1 cellular context compared by ENCODE assay signal in genomic region chr5:16810503-16810854, GRCh38.
TF ChIP-seq lines count a peak whose summit lies in the region.

No MANE protein-coding gene starts in this region.

TF ChIP-seq in HepG2, 621 proteins besides CTCF, POLR2A, EP300 and RAD21 (continued from another document):
- TF ChIP-seq CREBL2 (CRISPR knock-in tag; IDR thresholded peaks at IDR 0.05; ENCODE audit: borderline replicate concordance) (no peak), RARG (CRISPR knock-in tag; IDR thresholded peaks at IDR 0.05; ENCODE audit: low read depth) (no peak), REPIN1 (CRISPR knock-in tag; IDR thresholded peaks at IDR 0.05; ENCODE audit: borderline replicate concordance, low read depth) (no peak), SAFB2 (CRISPR knock-in tag; IDR thresholded peaks at IDR 0.05; ENCODE audit: borderline replicate concordance, low read depth) (no peak), MXD1 (CRISPR knock-in tag; IDR thresholded peaks at IDR 0.05) (no peak), JUNB (CRISPR knock-in tag; IDR thresholded peaks at IDR 0.05; ENCODE audit: borderline replicate concordance) (no peak), ZNF264 (CRISPR knock-in tag; IDR thresholded peaks at IDR 0.05) (no peak), ATF7 (IDR thresholded peaks at IDR 0.05) (no peak), ATF7 (CRISPR knock-in tag; IDR thresholded peaks at IDR 0.05) (no peak), ZNF709 (CRISPR knock-in tag; IDR thresholded peaks at IDR 0.05) (no peak), IRX3 (CRISPR knock-in tag; IDR thresholded peaks at IDR 0.05; ENCODE audit: borderline replicate concordance, low read depth) (no peak), ZNF772 (CRISPR knock-in tag; IDR thresholded peaks at IDR 0.05) (no peak), ZNF710 (CRISPR knock-in tag; IDR thresholded peaks at IDR 0.05; ENCODE audit: borderline replicate concordance) (no peak), GRHL1 (CRISPR knock-in tag; conservative IDR thresholded peaks at IDR 0.05) (no peak), ZSCAN5A (CRISPR knock-in tag; IDR thresholded peaks at IDR 0.05; ENCODE audit: borderline replicate concordance) (no peak), SMC3 (IDR thresholded peaks at IDR 0.05; ENCODE audit: low read length) (no peak), POLR2AphosphoS5 (IDR thresholded peaks at IDR 0.05; ENCODE audit: low read depth, low read length) (no peak), THAP11 (CRISPR knock-in tag; IDR thresholded peaks at IDR 0.05) (no peak), E2F1 (CRISPR knock-in tag; IDR thresholded peaks at IDR 0.05) (no peak), RARA (CRISPR knock-in tag; IDR thresholded peaks at IDR 0.05) (peak; percentile 50), SNAPC5 (CRISPR knock-in tag; IDR thresholded peaks at IDR 0.05; ENCODE audit: borderline replicate concordance) (no peak), ZBTB2 (CRISPR knock-in tag; IDR thresholded peaks at IDR 0.05; ENCODE audit: low read depth) (no peak), CHD2 (IDR thresholded peaks at IDR 0.05; ENCODE audit: low read depth, low read length) (no peak), ZNF281 (CRISPR knock-in tag; IDR thresholded peaks at IDR 0.05; ENCODE audit: borderline replicate concordance) (no peak), RBFOX2 (IDR thresholded peaks at IDR 0.05; ENCODE audit: low read depth, low read length) (no peak), ZBTB49 (CRISPR knock-in tag; IDR thresholded peaks at IDR 0.05; ENCODE audit: borderline replicate concordance) (no peak), ZBTB26 (CRISPR knock-in tag; IDR thresholded peaks at IDR 0.05; ENCODE audit: borderline replicate concordance) (peak; percentile 40; the same call in 1 of the 2 replicates), RFX3 (CRISPR knock-in tag; IDR thresholded peaks at IDR 0.05) (no peak), ZMYM3 (CRISPR knock-in tag; IDR thresholded peaks at IDR 0.05) (peak; percentile 48; the same call in 1 of the 2 replicates), ZNF800 (CRISPR knock-in tag; IDR thresholded peaks at IDR 0.05) (no peak), NR2F6 (IDR thresholded peaks at IDR 0.05) (peak; percentile 67), NR2F6 (CRISPR knock-in tag; IDR thresholded peaks at IDR 0.05) (peak; percentile 80), BRD4 (CRISPR knock-in tag; IDR thresholded peaks at IDR 0.05) (no peak), SPEN (CRISPR knock-in tag; IDR thresholded peaks at IDR 0.05; ENCODE audit: low read depth) (no peak)
